Comparison of ENCODE assay signal across 24 cellular contexts in the genomic region with DNA sequence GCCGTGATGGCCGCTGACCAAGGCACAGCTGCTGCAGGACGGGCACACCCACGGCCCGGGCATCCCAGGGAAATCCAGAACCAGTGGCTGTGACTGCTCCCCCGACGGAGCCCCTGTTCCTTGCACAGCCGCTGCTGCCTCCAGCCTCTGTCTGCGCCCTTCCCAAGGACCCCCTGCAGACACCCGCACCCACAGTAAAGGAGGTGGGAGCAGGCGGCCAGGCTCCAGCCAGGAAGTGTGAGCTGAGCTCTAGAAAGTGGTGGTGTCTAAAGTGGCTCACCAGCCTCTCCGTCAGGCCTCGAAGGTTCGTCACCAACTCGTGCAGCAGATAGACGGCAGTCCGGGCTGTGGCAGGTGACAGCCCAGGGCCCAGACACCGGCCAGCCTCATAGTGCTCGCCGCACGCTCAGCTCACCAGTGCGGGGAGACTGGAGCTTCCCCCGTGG.
"Had no signal": no experiment of that assay in that cellular context is flagged by ENCODE, and none has a peak within 500 bp of the region (broad histone marks: within the 10 kb centered on the region; RNA-seq: fewer than 3 reads in every experiment).

No MANE protein-coding gene starts in this region.

- ATAC-seq: activated CD8-positive, alpha-beta memory T cell treated with anti-CD3 and anti-CD28 coated beads, Interleukin-2, amount 10 ng/mL, durations not matched to agents 7 days and 5 days; PC-3; T-helper 17 cell; WTC11 had no signal

- H3K27ac Mint-ChIP-seq: activated CD8-positive, alpha-beta memory T cell treated with anti-CD3 and anti-CD28 coated beads, Interleukin-2, amount 10 ng/mL, durations not matched to agents 7 days and 5 days; activated naive CD4-positive, alpha-beta T cell treated with anti-CD3 and anti-CD28 coated beads for 36 hours; activated naive CD8-positive, alpha-beta T cell; activated T-cell treated with anti-CD3 and anti-CD28 coated beads, Interleukin-2, amount 50 U/mL, for 24 hours; T-helper 17 cell; WTC11 had no signal

- H3K4me3 Mint-ChIP-seq: activated CD8-positive, alpha-beta memory T cell treated with anti-CD3 and anti-CD28 coated beads, Interleukin-2, amount 10 ng/mL, durations not matched to agents 7 days and 5 days; activated naive CD4-positive, alpha-beta T cell treated with anti-CD3 and anti-CD28 coated beads for 36 hours; activated naive CD8-positive, alpha-beta T cell; activated T-cell treated with anti-CD3 and anti-CD28 coated beads, Interleukin-2, amount 50 U/mL, for 24 hours; brain; T-helper 17 cell; WTC11 had no signal

- FAIRE-seq: astrocyte, RCC 7860 had no signal

- H3K4me1 Mint-ChIP-seq: activated CD8-positive, alpha-beta memory T cell treated with anti-CD3 and anti-CD28 coated beads, Interleukin-2, amount 10 ng/mL, durations not matched to agents 7 days and 5 days; brain; T-helper 17 cell; WTC11 had no signal

- DNase-seq: activated CD4-positive, alpha-beta T cell treated with anti-CD3 and anti-CD28 coated beads for 48 hours; activated CD4-positive, alpha-beta T cell treated with anti-CD3 and anti-CD28 coated beads, Interleukin-2, amount 50 U/mL, for 4 hours; activated CD4-positive, CD25-positive, alpha-beta regulatory T cell treated with anti-CD3 and anti-CD28 coated beads, Interleukin-2, amount 50 U/mL, for 72 hours; activated CD8-positive, alpha-beta memory T cell treated with anti-CD3 and anti-CD28 coated beads, Interleukin-2, amount 10 ng/mL, durations not matched to agents 7 days and 5 days; activated gamma-delta T cell; activated naive CD4-positive, alpha-beta T cell treated with anti-CD3 and anti-CD28 coated beads for 36 hours; activated T-cell treated with anti-CD3 and anti-CD28 coated beads, Interleukin-2, amount 50 U/mL, for 24 hours; amygdala; MM.1S; NCI-H1105; NCI-H1436; NCI-H1694 treated with DMSO at 0.1 percent for 48 hours; NCI-H2081; NCI-H510A treated with DMSO at 0.1 percent for 48 hours; NCI-H69; PC-3; SHP77 treated with DMSO at 0.1 percent for 48 hours; T-helper 17 cell; T-helper 9 cell had no signal

- H3K27me3 Mint-ChIP-seq: activated naive CD8-positive, alpha-beta T cell; T-helper 17 cell had no signal
